Comparison of ENCODE assay signal across 8 cellular contexts in genomic region chr9:125746774-125747052, GRCh38. TPM values are rescaled to one million over a fixed set of nuclear protein-coding genes. Genes with fewer than 3 reads are reported as not detected.
DNase-seq lines count a peak whose midpoint lies in the region; ATAC-seq, FAIRE-seq and TF ChIP-seq lines count a peak whose summit lies in the region.

No MANE protein-coding gene starts in this region.

- H3K27me3 Mint-ChIP-seq in Calu3 (ENCODE audit: unreplicated experiment) (no peaks in the 10 kb centered on the region), osteocyte (ENCODE audit: unreplicated experiment) (no peaks in the 10 kb centered on the region)
- H3K27me3 Mint-ChIP-seq in central memory CD8-positive, alpha-beta T cell, result peaks cover 1% of the 10 kb centered on the region

- no peak for TF ChIP-seq CTCF in Calu3 (IDR thresholded peaks at IDR 0.05; ENCODE audit: unreplicated experiment)
- no peak for TF ChIP-seq CTCF in osteoblast (IDR thresholded peaks at IDR 0.05; ENCODE audit: extremely low read depth, low read depth, low read length)
- TF ChIP-seq CTCF in osteocyte (IDR thresholded peaks at IDR 0.05), result no peak

- H3K27ac Mint-ChIP-seq in Calu3 (ENCODE audit: unreplicated experiment) (no peak overlapping the region), osteocyte (ENCODE audit: unreplicated experiment) (no peak overlapping the region)
- no peak overlapping the region for H3K27ac Mint-ChIP-seq in central memory CD8-positive, alpha-beta T cell (ENCODE audit: low read depth)

- H3K4me1 ChIP-seq in osteoblast (ENCODE audit: insufficient read depth, low read length), result peaks cover 39% of the 10 kb centered on the region

- DNase-seq in Calu3, result no peak
- no peak for DNase-seq in central memory CD8-positive, alpha-beta T cell (ENCODE audit: low spot score in 2 of 2)
- no peak for DNase-seq in osteoblast (ENCODE audit: insufficient read length, low spot score, missing footprints)
- no peak for DNase-seq in osteocyte (ENCODE audit: extremely low spot score, unreplicated experiment)
- no peak for DNase-seq in urothelium cell line (ENCODE audit: low spot score)

- H3K36me3 Mint-ChIP-seq in Calu3 (ENCODE audit: insufficient read depth, unreplicated experiment) (peaks cover 15% of the 10 kb centered on the region), osteocyte (ENCODE audit: unreplicated experiment) (peaks cover 2% of the 10 kb centered on the region)
- peaks cover 7% of the 10 kb centered on the region for H3K36me3 Mint-ChIP-seq in central memory CD8-positive, alpha-beta T cell (ENCODE audit: insufficient read depth)

- H3K4me3 ChIP-seq in osteoblast (ENCODE audit: insufficient read depth, low read length), result peak overlapping the region; percentile 78

- H3K9me3 Mint-ChIP-seq in Calu3 (ENCODE audit: low read depth, unreplicated experiment) (no peaks in the 10 kb centered on the region), osteocyte (ENCODE audit: unreplicated experiment) (no peaks in the 10 kb centered on the region)
- H3K9me3 Mint-ChIP-seq in central memory CD8-positive, alpha-beta T cell, result no peaks in the 10 kb centered on the region

- H3K4me1 Mint-ChIP-seq in Calu3 (ENCODE audit: low read depth, unreplicated experiment) (no peaks in the 10 kb centered on the region), osteocyte (ENCODE audit: unreplicated experiment) (peaks cover 26% of the 10 kb centered on the region)
- peaks cover 18% of the 10 kb centered on the region for H3K4me1 Mint-ChIP-seq in central memory CD8-positive, alpha-beta T cell

- no TSS peak for BruUV-seq in Calu3 (replicated peaks; lab: Mats Ljungman, UMichigan)

- H3K27ac ChIP-seq in osteoblast (ENCODE audit: low read depth, low read length), result no peak overlapping the region

- no peaks in the 10 kb centered on the region for H3K27me3 ChIP-seq in osteoblast (ENCODE audit: insufficient read depth, low read length)

- no peaks in the 10 kb centered on the region for H4K20me1 ChIP-seq in osteoblast (ENCODE audit: insufficient read depth, low read length)

- no peaks in the 10 kb centered on the region for H3K9me3 ChIP-seq in osteoblast (ENCODE audit: low read depth, low read length)

- H3K36me3 ChIP-seq in osteoblast (ENCODE audit: insufficient read depth, low read length), result peaks cover 2% of the 10 kb centered on the region

- intact Hi-C loops in Calu3 (cut with micrococcal nuclease; ENCODE audit: unreplicated experiment), result no loop called here

- no peak overlapping the region for H2AFZ ChIP-seq in osteoblast (ENCODE audit: low read length)

- FAIRE-seq in urothelium cell line (lab: Jason Lieb, UNC), result no peak

- CTCF ChIA-PET in Calu3 (lab: Charles Lee), result interaction anchor here (1.3 kb wide), 1 partner anchor 188 kb away, joined by 4 read pairs; no protein-coding TSS in a partner anchor

- H3K4me2 ChIP-seq in osteoblast (ENCODE audit: insufficient read depth, low read length), result no peak overlapping the region

- H3K4me3 Mint-ChIP-seq in Calu3 (ENCODE audit: low read depth, unreplicated experiment), result peak overlapping the region; percentile 81
- peak overlapping the region; percentile 99 for H3K4me3 Mint-ChIP-seq in central memory CD8-positive, alpha-beta T cell
- H3K4me3 Mint-ChIP-seq in osteocyte (ENCODE audit: unreplicated experiment), result no peak overlapping the region

- peaks cover 45% of the 10 kb centered on the region for H3K79me2 ChIP-seq in osteoblast (ENCODE audit: insufficient read depth, low read length)

- ATAC-seq in HG03442 (IDR thresholded peaks at IDR 0.05; ENCODE audit: unreplicated experiment) (peak; percentile 6), HG03439 (IDR thresholded peaks at IDR 0.05; ENCODE audit: unreplicated experiment) (no peak), GM18861 (IDR thresholded peaks at IDR 0.05; ENCODE audit: unreplicated experiment) (no peak)
- no peak for ATAC-seq in central memory CD8-positive, alpha-beta T cell (replicated peaks; ENCODE audit: extremely low read depth, poor library complexity, severe bottlenecking)

RNA-seq across cellular contexts. Expression of gene PBX3, which starts 0.5 kb away (rescaled TPM):
- total RNA-seq in Calu3 (2022) (4.3 and 8.0 TPM in 2 replicates), osteoblast (34.7 and 38.0 TPM in 2 replicates), osteocyte (16.0 and 16.1 TPM in 2 replicates)

RNA-seq across cellular contexts. Expression of gene MAPKAP1, which starts 39.7 kb away (rescaled TPM):
- 48.7 and 55.5 TPM in 2 replicates for total RNA-seq in Calu3 (2022)
- 72.4 and 75.4 TPM in 2 replicates for total RNA-seq in osteoblast
- 67.2 and 76.9 TPM in 2 replicates for total RNA-seq in osteocyte
